In genomic region chr1:99595441-99595840, GRCh38 we compare ENCODE assay signal across 22 cellular contexts. TPM values are rescaled to one million over a fixed set of nuclear protein-coding genes. Genes with fewer than 3 reads are reported as not detected.
"Had no signal": no experiment of that assay in that cellular context is flagged by ENCODE, and none has a peak within 500 bp of the region (broad histone marks: within the 10 kb centered on the region; RNA-seq: fewer than 3 reads in every experiment).

No MANE protein-coding gene starts in this region.

- H3K27ac ChIP-seq: coronary artery, dorsolateral prefrontal cortex, esophagus muscularis mucosa, foreskin keratinocyte, gastroesophageal sphincter, hepatocyte, lower lobe of right lung had no signal

- FAIRE-seq: colon, endothelial cell of umbilical vein, frontal cortex, kidney had no signal

- H3K27me3 ChIP-seq: esophagus muscularis mucosa, foreskin keratinocyte, gastroesophageal sphincter, heart left ventricle, hepatocyte had no signal

- H3K9me3 ChIP-seq: esophagus muscularis mucosa, gastroesophageal sphincter, heart left ventricle, lower lobe of right lung had no signal

- ATAC-seq: foreskin keratinocyte, gastroesophageal sphincter, heart left ventricle, left colon, left lobe of liver, left ventricle myocardium superior, lower lobe of right lung had no signal

- H3K4me1 ChIP-seq: lower lobe of right lung had no signal

- H3K79me2 ChIP-seq: hepatocyte had no signal

- H3K36me3 ChIP-seq: esophagus muscularis mucosa, gastroesophageal sphincter, heart left ventricle, lower lobe of right lung had no signal

- H3K4me2 ChIP-seq: hepatocyte had no signal

- H2AFZ ChIP-seq: hepatocyte had no signal

- DNase-seq: dorsolateral prefrontal cortex; effector CD4-positive, alpha-beta T cell; effector memory CD4-positive, alpha-beta T cell; foreskin keratinocyte; heart left ventricle; hypothalamus; immature natural killer cell; islet precursor cell; kidney; kidney glomerular epithelial cell; left colon; left ventricle myocardium superior; lower lobe of right lung; mesenchymal stem cell had no signal

- H3K4me3 ChIP-seq: coronary artery, dorsolateral prefrontal cortex, esophagus muscularis mucosa, gastroesophageal sphincter, heart left ventricle, hepatocyte, lower lobe of right lung had no signal

RNA-seq across cellular contexts. Expression of gene PALMD, which starts 50.5 kb away (rescaled TPM):
- polyA plus RNA-seq: immature natural killer cell had no signal
